In the genomic region with DNA sequence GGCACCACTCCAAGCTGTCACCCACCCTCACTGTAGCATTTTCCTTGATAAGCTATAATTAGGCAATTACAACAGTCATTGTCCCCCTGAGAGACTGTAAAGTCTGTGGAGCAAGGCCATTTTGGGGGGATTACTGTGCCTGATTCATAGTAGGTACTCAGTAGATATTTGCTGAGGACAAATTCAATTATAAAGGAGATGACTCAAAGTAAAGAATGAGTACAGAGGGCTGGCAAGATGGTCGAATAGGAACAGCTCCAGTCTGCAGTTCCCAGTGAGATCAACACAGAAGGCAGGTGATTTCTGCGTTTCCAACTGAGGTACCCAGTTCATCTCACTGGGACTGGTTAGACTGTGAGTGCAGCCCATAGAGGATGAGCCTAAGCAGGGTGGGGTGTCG, we compare ENCODE assay signal across 20 cellular contexts. TPM values are rescaled to one million over a fixed set of nuclear protein-coding genes. Genes with fewer than 3 reads are reported as not detected.
DNase-seq lines count a peak whose midpoint lies in the region; ATAC-seq, FAIRE-seq and TF ChIP-seq lines count a peak whose summit lies in the region.
"Had no signal": no experiment of that assay in that cellular context is flagged by ENCODE, and none has a peak within 500 bp of the region (broad histone marks: within the 10 kb centered on the region; RNA-seq: fewer than 3 reads in every experiment).

No MANE protein-coding gene starts in this region.

- H3K27me3 ChIP-seq in bronchial epithelial cell (ENCODE audit: control insufficient read depth, insufficient read depth, low read length): no peaks in the 10 kb centered on the region

- peak; percentile 19 for DNase-seq in NCI-H2227 (lab: John Stamatoyannopoulos, UW; ENCODE audit: unreplicated experiment)
- no peak for DNase-seq in NCI-H2227 treated with DMSO at 0.1 percent for 48 hours (lab: John Stamatoyannopoulos, UW)
- peak; percentile 5 for DNase-seq in COR-L47 (lab: John Stamatoyannopoulos, UW)
- peak; percentile 29 for DNase-seq in NCI-H748 (lab: John Stamatoyannopoulos, UW; ENCODE audit: unreplicated experiment)
- peak; percentile 43 for DNase-seq in bronchial epithelial cell (ENCODE audit: low read depth)
- DNase-seq in stimulated activated CD4-positive, alpha-beta T cell treated with anti-CD3 and anti-CD28 coated beads, Interleukin-1b, Interleukin-23, amount 100 ng/mL, for 48 hours: no peak
- DNase-seq: ACHN; CD4-positive, alpha-beta T cell; H7; HFFc6; KBM-7 had no signal

- H3K36me3 ChIP-seq in bronchial epithelial cell (ENCODE audit: control insufficient read depth, insufficient read depth, low read length): no peaks in the 10 kb centered on the region

- no peak for TF ChIP-seq CTCF in bronchial epithelial cell (IDR thresholded peaks at IDR 0.05; ENCODE audit: insufficient read depth, low read length, severe bottlenecking)

- no peak for FAIRE-seq in bronchial epithelial cell (lab: Jason Lieb, UNC)
- FAIRE-seq: G401.6, GM12891, GM19239, HepG2 had no signal

- no peak overlapping the region for H3K4me3 ChIP-seq in bronchial epithelial cell (ENCODE audit: low read depth, low read length)
- H3K4me3 ChIP-seq: GM23338 had no signal

- no peak for ATAC-seq in GM21717 (IDR thresholded peaks at IDR 0.05; ENCODE audit: unreplicated experiment)
- no peak for ATAC-seq in GM21515 (IDR thresholded peaks at IDR 0.05; ENCODE audit: unreplicated experiment)
- ATAC-seq: GM23338, HCT116, HepG2 had no signal

RNA-seq across cellular contexts. Expression of a gene that starts 42.0 kb away (rescaled TPM):
- under 0.01 and 0.13 TPM in 2 replicates for total RNA-seq in bronchial epithelial cell
- total RNA-seq: A172; CD4-positive, alpha-beta T cell; HFFc6 had no signal

Comparison
In these comparisons a context has a peak if more than half of its experiments do, and no peak if none do; other contexts are left out.
1. DNase-seq: peak in NCI-H2227 (single experiment), COR-L47 (single experiment), NCI-H748 (single experiment) and bronchial epithelial cell (single experiment); none in NCI-H2227 treated with DMSO at 0.1 percent for 48 hours (single experiment) and stimulated activated CD4-positive, alpha-beta T cell treated with anti-CD3 and anti-CD28 coated beads, Interleukin-1b, Interleukin-23, amount 100 ng/mL, for 48 hours (single experiment).